In genomic region chr7:44541-44896, GRCh38 we compare ENCODE assay signal across 19 cellular contexts.
"Had no signal": no experiment of that assay in that cellular context is flagged by ENCODE, and none has a peak within 500 bp of the region (broad histone marks: within the 10 kb centered on the region; RNA-seq: fewer than 3 reads in every experiment).

No MANE protein-coding gene starts in this region.

- FAIRE-seq: small intestine had no signal

- H3K4me1 Mint-ChIP-seq: memory B cell; naive thymus-derived CD8-positive, alpha-beta T cell; stimulated activated naive CD8-positive, alpha-beta T cell treated with anti-CD3 and anti-CD28 coated beads, Interleukin-15, amount 100 ng/mL, for 72 hours had no signal

- H3K36me3 Mint-ChIP-seq: activated naive CD8-positive, alpha-beta T cell; memory B cell; naive thymus-derived CD8-positive, alpha-beta T cell had no signal

- H3K36me3 ChIP-seq: esophagus squamous epithelium, neutrophil, thoracic aorta, WERI-Rb-1 had no signal

- H3K4me3 Mint-ChIP-seq: activated naive CD8-positive, alpha-beta T cell; memory B cell; naive thymus-derived CD8-positive, alpha-beta T cell; stimulated activated naive CD8-positive, alpha-beta T cell treated with anti-CD3 and anti-CD28 coated beads, Interleukin-15, amount 100 ng/mL, for 72 hours had no signal

- H3K27ac ChIP-seq: esophagus squamous epithelium, neutrophil, thoracic aorta, WERI-Rb-1 had no signal

- DNase-seq: activated CD4-positive, alpha-beta T cell treated with anti-CD3 and anti-CD28 coated beads for 4 hours; activated gamma-delta T cell treated with Interleukin-2 at 50 U/mL for 16 hours; amniotic stem cell; central memory CD4-positive, alpha-beta T cell; cortex of kidney; effector CD4-positive, alpha-beta T cell; esophagus squamous epithelium; kidney glomerular epithelial cell; naive thymus-derived CD8-positive, alpha-beta T cell; retina; SHP77 treated with DMSO at 0.1 percent for 48 hours; small intestine; WERI-Rb-1 had no signal

- ATAC-seq: naive thymus-derived CD8-positive, alpha-beta T cell; SK-N-SH treated with all-trans-retinoic acid at 6 μM for 48 hours had no signal

- H3K27me3 ChIP-seq: neutrophil had no signal

- H3K9me3 Mint-ChIP-seq: memory B cell; naive thymus-derived CD8-positive, alpha-beta T cell; stimulated activated naive CD8-positive, alpha-beta T cell treated with anti-CD3 and anti-CD28 coated beads, Interleukin-15, amount 100 ng/mL, for 72 hours had no signal

- H3K9me3 ChIP-seq: esophagus squamous epithelium, neutrophil, thoracic aorta had no signal

- H3K27ac Mint-ChIP-seq: activated naive CD8-positive, alpha-beta T cell; memory B cell; naive thymus-derived CD8-positive, alpha-beta T cell had no signal

- H3K4me3 ChIP-seq: esophagus squamous epithelium, thoracic aorta had no signal
